Comparison of ENCODE assay signal across 8 cellular contexts in the genomic region with DNA sequence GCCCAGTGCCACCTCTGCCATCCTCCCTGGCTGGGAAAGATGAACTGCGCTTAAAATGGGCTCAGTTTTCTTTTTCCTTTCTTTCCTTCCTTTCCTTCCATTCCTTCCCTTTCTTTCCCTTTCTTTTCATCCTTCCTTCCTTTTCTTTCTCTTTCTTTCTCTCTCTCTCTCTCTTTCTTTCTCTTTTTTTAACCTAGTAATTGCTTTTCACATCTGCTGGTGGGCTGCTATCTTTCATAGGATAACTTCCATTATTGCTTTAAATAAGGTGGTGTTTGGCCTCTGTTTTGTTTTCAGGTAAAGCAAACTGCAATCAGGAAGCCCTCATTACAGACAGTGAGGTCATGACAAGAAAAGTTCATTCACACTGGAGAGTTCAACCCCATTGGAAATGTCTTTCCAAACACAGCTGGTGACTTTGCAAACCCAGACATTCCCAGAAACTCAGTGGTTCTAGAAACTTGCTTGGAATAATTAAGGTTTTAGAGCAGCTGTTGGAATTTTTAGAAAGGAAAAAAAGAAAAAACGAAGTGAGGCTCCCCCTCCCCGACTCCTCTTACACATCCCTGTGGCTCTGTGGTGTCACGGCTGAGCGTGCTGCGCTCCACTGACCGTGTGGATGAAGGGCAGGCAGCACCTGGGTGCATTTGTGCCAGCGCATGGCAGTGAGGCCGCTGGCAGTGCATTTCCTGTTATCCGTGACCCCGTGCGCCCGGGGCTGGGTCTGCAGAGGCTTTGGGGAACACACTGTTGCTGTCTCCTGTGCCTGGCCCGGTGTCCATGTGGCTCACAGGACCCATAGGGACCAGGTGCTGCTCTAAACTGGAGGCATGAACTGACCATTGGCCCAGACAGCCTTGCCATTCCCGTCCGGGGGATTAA.
DNase-seq lines count a peak whose midpoint lies in the region; ATAC-seq and TF ChIP-seq lines count a peak whose summit lies in the region.

No MANE protein-coding gene starts in this region.

- 73 to 76% methylated on average over 13 to 16 of the region's 16 CpGs for WGBS in esophagus squamous epithelium, 2 donors

- ATAC-seq in sciatic nerve, result peak; percentile 23
- ATAC-seq in HG02588 (IDR thresholded peaks at IDR 0.05; ENCODE audit: unreplicated experiment), result no peak
- ATAC-seq in GM18505 (IDR thresholded peaks at IDR 0.05; ENCODE audit: unreplicated experiment), result no peak

- DNase-seq in GM13977 (ENCODE audit: low spot score), result peak; percentile 36
- DNase-seq in OCI-M1 (lab: John Stamatoyannopoulos, UW), result peak; percentile 41
- no peak for DNase-seq in esophagus squamous epithelium (lab: John Stamatoyannopoulos, UW)
- DNase-seq in sciatic nerve (ENCODE audit: low spot score), result peak; percentile 67
- no peak for DNase-seq in midbrain (lab: John Stamatoyannopoulos, UW)
- no peak for DNase-seq in HAP-1 (ENCODE audit: low spot score in 2 of 2)

- H3K27me3 ChIP-seq in esophagus squamous epithelium, result no peaks in the 10 kb centered on the region
- no peaks in the 10 kb centered on the region for H3K27me3 ChIP-seq in HAP-1 (ENCODE audit: low read depth)

- H3K4me3 ChIP-seq in esophagus squamous epithelium (no peak overlapping the region), HAP-1 (no peak overlapping the region)

- H3K4me1 ChIP-seq in esophagus squamous epithelium (peaks cover 8 to 69% (median 24%) of the 10 kb centered on the region in 3 donors), HAP-1 (no peaks in the 10 kb centered on the region)

- intact Hi-C loops in esophagus squamous epithelium (cut with DNase I) (no loop called here), sciatic nerve (cut with DNase I) (loop anchor here (1.0 to 5.0 kb wide), 2 partner anchors 43 to 53 kb away; no protein-coding TSS in a partner anchor)

- TF ChIP-seq CTCF in GM13977 (IDR thresholded peaks at IDR 0.05; ENCODE audit: extremely low read depth, insufficient read depth, missing control alignments) (no peak), esophagus squamous epithelium (IDR thresholded peaks at IDR 0.05) (no peak)

- in situ Hi-C loops in GM13977 (cut with MboI; ENCODE audit: low pct_unique_long_range_greater_than_20kb, low sequenced_read_pairs, unreplicated experiment), result no loop called here
- in situ Hi-C loops in HAP-1 (cut with MboI; ENCODE audit: low sequenced_read_pairs), result no loop called here

- peaks cover 0 to 20% (median 0%) of the 10 kb centered on the region in 3 donors for H3K36me3 ChIP-seq in esophagus squamous epithelium
- H3K36me3 ChIP-seq in HAP-1 (replicated peaks), result no peaks in the 10 kb centered on the region

- peak overlapping the region; percentile 2 to 92 (median 78) for H3K27ac ChIP-seq in esophagus squamous epithelium

- H3K9me3 ChIP-seq in esophagus squamous epithelium, result no peaks in the 10 kb centered on the region
- H3K9me3 ChIP-seq in HAP-1, result no peaks in the 10 kb centered on the region

- TF ChIP-seq POLR2A in esophagus squamous epithelium (IDR thresholded peaks at IDR 0.05) (no peak), GM18505 (IDR thresholded peaks at IDR 0.05; ENCODE audit: borderline replicate concordance, extremely low read depth, insufficient read depth, insufficient read length) (no peak)

Comparison
In these comparisons a context has a peak if more than half of its experiments do, and no peak if none do; other contexts are left out.
1. DNase-seq: peak in GM13977 (single experiment), OCI-M1 (single experiment) and sciatic nerve (single experiment); none in esophagus squamous epithelium (single experiment), midbrain (single experiment) and HAP-1 (0 of 2).